Comparison of ENCODE assay signal across 17 cellular contexts in genomic region chr1:226953175-226953800, GRCh38.
"Had no signal": no experiment of that assay in that cellular context is flagged by ENCODE, and none has a peak within 500 bp of the region (broad histone marks: within the 10 kb centered on the region; RNA-seq: fewer than 3 reads in every experiment).

No MANE protein-coding gene starts in this region.

- H3K27me3 Mint-ChIP-seq: naive thymus-derived CD8-positive, alpha-beta T cell had no signal

- ATAC-seq: activated naive CD4-positive, alpha-beta T cell treated with anti-CD3 and anti-CD28 coated beads, Interleukin-2, amount 50 U/mL, for 72 hours; mucosa of descending colon; naive thymus-derived CD8-positive, alpha-beta T cell; right lobe of liver had no signal

- H3K4me3 ChIP-seq: mucosa of descending colon, prostate gland, right lobe of liver, spleen, suprapubic skin, upper lobe of left lung had no signal

- DNase-seq: activated CD4-positive, alpha-beta T cell treated with anti-CD3 and anti-CD28 coated beads for 1 hour; activated CD4-positive, alpha-beta T cell treated with anti-CD3 and anti-CD28 coated beads, Interleukin-2, amount 50 U/mL, for 48 hours; amygdala; effector CD4-positive, alpha-beta T cell; hypothalamus; mucosa of descending colon; naive thymus-derived CD8-positive, alpha-beta T cell; nucleus accumbens; spleen; stimulated activated CD4-positive, alpha-beta T cell treated with anti-CD3 and anti-CD28 coated beads, Interleukin-1b, Interleukin-23, amount 100 ng/mL, for 48 hours; stimulated activated naive CD4-positive, alpha-beta T cell treated with Interleukin-2 at 50 U/mL for 16 hours; T-helper 9 cell; upper lobe of left lung had no signal
